Comparison of ENCODE assay signal across 28 cellular contexts in the genomic region with DNA sequence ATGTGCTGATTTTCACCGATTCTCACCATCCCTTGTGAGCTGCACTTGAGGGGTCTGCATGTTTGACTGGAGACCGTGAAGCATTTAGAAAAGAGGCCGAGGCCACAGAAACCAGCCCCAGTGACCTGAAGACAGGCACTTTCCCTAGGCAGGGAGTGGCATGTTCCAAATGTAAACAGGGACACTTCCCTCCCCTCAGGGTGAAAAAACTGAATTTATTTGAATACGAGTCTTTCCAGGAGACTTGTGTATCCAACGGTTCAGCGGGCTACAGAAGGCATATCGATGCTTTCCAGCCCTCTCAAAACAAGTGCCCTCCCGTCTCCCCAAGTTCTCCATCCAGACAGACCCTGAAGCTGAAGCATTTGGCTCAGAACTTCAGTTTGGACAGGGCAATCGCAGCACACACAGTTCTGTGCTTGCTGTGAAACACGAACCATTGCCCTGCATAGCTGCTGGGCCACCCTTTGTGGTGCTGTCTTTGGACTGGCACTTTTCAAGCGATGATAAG.
DNase-seq lines count a peak whose midpoint lies in the region; ATAC-seq, FAIRE-seq and TF ChIP-seq lines count a peak whose summit lies in the region.
"Had no signal": no experiment of that assay in that cellular context is flagged by ENCODE, and none has a peak within 500 bp of the region (broad histone marks: within the 10 kb centered on the region; RNA-seq: fewer than 3 reads in every experiment).

No MANE protein-coding gene starts in this region.

- H3K23ac ChIP-seq in H1 (ENCODE audit: insufficient read length) = no peak overlapping the region

- POLR2A ChIA-PET in H1 (lab: Charles Lee; ENCODE audit: partially characterized antibody) = interaction anchor here (1.3 kb wide), 1 partner anchor 11 kb away, joined by 3 read pairs; no protein-coding TSS in a partner anchor

- H3K27ac Mint-ChIP-seq in GM23338 = peak overlapping the region; percentile 82
- H3K27ac Mint-ChIP-seq: CD4-positive, alpha-beta T cell; HFFc6 had no signal

- no peaks in the 10 kb centered on the region for H3F3A ChIP-seq in GM23338 (replicated peaks; ENCODE audit: low read depth)

- H3K4me1 Mint-ChIP-seq in GM23338 = peaks cover 82% of the 10 kb centered on the region

- H3K27me3 ChIP-seq in GM23338 (ENCODE audit: insufficient read depth) (no peaks in the 10 kb centered on the region), H1 (replicated peaks in 1 of 4; ENCODE audit: control insufficient read depth in 3 of 4, extremely low read depth in 1 of 4, insufficient read depth in 3 of 4, low read length in 3 of 4) (no peaks in the 10 kb centered on the region), spleen (replicated peaks in 1 of 7) (no peaks in the 10 kb centered on the region)
- H3K27me3 ChIP-seq: BLaER1 treated with 17β-estradiol and CSF1 and Interleukin-3, amounts not matched to agents 10 nM and 100 nM had no signal

- no peaks in the 10 kb centered on the region for H4K20me1 ChIP-seq in GM23338 (replicated peaks; ENCODE audit: insufficient read depth)
- no peaks in the 10 kb centered on the region for H4K20me1 ChIP-seq in H1 (replicated peaks in 1 of 2; ENCODE audit: control insufficient read depth in 1 of 2, insufficient read depth in 2 of 2, low read length in 2 of 2)
- H4K20me1 ChIP-seq: BLaER1 treated with 17β-estradiol and CSF1 and Interleukin-3, amounts not matched to agents 10 nM and 100 nM had no signal

- no peak for FAIRE-seq in H1 (lab: Jason Lieb, UNC)
- FAIRE-seq: A549, D721Med, GM12878, RCC 7860 had no signal

- 87% methylated on average over 11 of the region's 11 CpGs; no CpG with 5 or more reads in 1 of the 2 experiments for WGBS in H1 (ENCODE audit: extremely low coverage in 1 of 2, insufficient coverage in 1 of 2, insufficient read length in 1 of 2, insufficient replicate concordance in 2 of 2, low coverage in 1 of 2, low lambda C conversion rate in 2 of 2, missing lambda C conversion rate in 1 of 2), 2 experiments
- WGBS in spleen, 5 donors = 90 to 96% (median 93%) methylated on average over 11 of the region's 11 CpGs

- no peaks in the 10 kb centered on the region for H3K9me2 ChIP-seq in GM23338 (ENCODE audit: insufficient read depth)

- H3K4me3 ChIP-seq in GM23338 = no peak overlapping the region
- no peak overlapping the region for H3K4me3 ChIP-seq in H1 (ENCODE audit: extremely low read depth in 1 of 4, insufficient read depth in 2 of 4, low read depth in 3 of 4, low read length in 4 of 4)
- no peak overlapping the region for H3K4me3 ChIP-seq in spleen
- H3K4me3 ChIP-seq: A549; BLaER1 treated with 17β-estradiol and CSF1 and Interleukin-3, amounts not matched to agents 10 nM and 100 nM; GM12878 had no signal

- H3K18ac ChIP-seq in H1 (ENCODE audit: extremely low read depth, low read length) = no peak overlapping the region; the same call in 1 of the 2 replicates

- H2AFZ ChIP-seq in GM23338 = no peak overlapping the region
- no peak overlapping the region for H2AFZ ChIP-seq in H1 (ENCODE audit: low read length)

- H2BK120ac ChIP-seq in H1 (replicated peaks; ENCODE audit: low read depth, low read length) = no peak overlapping the region

- H3K23me2 ChIP-seq in H1 (ENCODE audit: low read depth, low read length) = no peaks in the 10 kb centered on the region

- H2BK12ac ChIP-seq in H1 (ENCODE audit: low read depth, low read length) = peak overlapping the region; percentile 13

- CTCF ChIA-PET in H1 (lab: Charles Lee; ENCODE audit: partially characterized antibody) = interaction anchor here (0.6 to 1.1 kb wide), 2 partner anchors 28 to 210 kb away, joined by 3 read pairs; no protein-coding TSS in a partner anchor

- no peak for ATAC-seq in GM23338
- no peak for ATAC-seq in HG03095 (IDR thresholded peaks at IDR 0.05; ENCODE audit: unreplicated experiment)
- ATAC-seq: A549, GM12878 had no signal

- H3K9me3 ChIP-seq in H1 (ENCODE audit: insufficient read depth in 2 of 2, low read depth in 1 of 2, low read length in 1 of 2) (no peaks in the 10 kb centered on the region), spleen (no peaks in the 10 kb centered on the region)
- H3K9me3 ChIP-seq: A549; BLaER1 treated with 17β-estradiol and CSF1 and Interleukin-3, amounts not matched to agents 10 nM and 100 nM had no signal

- H3K4ac ChIP-seq in H1 (replicated peaks; ENCODE audit: insufficient read length, low read depth, low read length) = no peak overlapping the region

- no peak overlapping the region; the same call in 1 of the 2 replicates for H2BK20ac ChIP-seq in H1 (ENCODE audit: low read length)

- no peak for TF ChIP-seq RAD21 in H1 (IDR thresholded peaks at IDR 0.05 in 1 of 2, conservative IDR thresholded peaks at IDR 0.05 in 1 of 2; ENCODE audit: low read depth in 2 of 2, low read length in 2 of 2)

- H3K36me3 ChIP-seq in GM23338 (ENCODE audit: insufficient read depth) (no peaks in the 10 kb centered on the region), H1 (ENCODE audit: control insufficient read depth in 2 of 4, insufficient read depth in 4 of 4, low read length in 3 of 4) (no peaks in the 10 kb centered on the region), spleen (peaks cover 0 to 19% (median 0%) of the 10 kb centered on the region in 6 donors)
- H3K36me3 ChIP-seq: BLaER1 treated with 17β-estradiol and CSF1 and Interleukin-3, amounts not matched to agents 10 nM and 100 nM had no signal

- no peak overlapping the region for H3K56ac ChIP-seq in H1 (replicated peaks; ENCODE audit: insufficient read length, low read depth, low read length)

- DNase-seq in GM23338 (ENCODE audit: low spot score) (no peak), NCI-H526 treated with DMSO at 0.1 percent for 48 hours (lab: John Stamatoyannopoulos, UW) (peak; percentile 62), H1 (ENCODE audit: low read depth in 1 of 2, low spot score in 2 of 2) (no peak), spleen (no peak), NOMO-1 (lab: John Stamatoyannopoulos, UW; ENCODE audit: unreplicated experiment in 2 of 2) (no peak)
- DNase-seq in stimulated activated CD4-positive, alpha-beta T cell treated with anti-CD3 and anti-CD28 coated beads, Interleukin-2, amount 100 ng/mL, for 24 hours = no peak
- DNase-seq: AML-193; CD4-positive, alpha-beta T cell; GDM1; H7; HFFc6; NCI-H1048; NCI-H1417; NCI-H1694; NCI-H2029 treated with DMSO at 0.1 percent for 48 hours; NCI-H2171; NCI-H226; NCI-H510A; OCI-M1; SIG-M5 had no signal

- H3K79me1 ChIP-seq in H1 (ENCODE audit: low read depth, low read length) = no peaks in the 10 kb centered on the region

- H2AK5ac ChIP-seq in H1 (ENCODE audit: low read depth, low read length) = no peak overlapping the region

- H3K27ac ChIP-seq in 22Rv1 = peak overlapping the region; percentile 51
- no peak overlapping the region for H3K27ac ChIP-seq in GM23338 (ENCODE audit: low read depth)
- no peak overlapping the region for H3K27ac ChIP-seq in H1 (ENCODE audit: low read depth, low read length)
- H3K27ac ChIP-seq in spleen = no peak overlapping the region
- H3K27ac ChIP-seq: A549; BLaER1 treated with 17β-estradiol and CSF1 and Interleukin-3, amounts not matched to agents 10 nM and 100 nM; SK-N-MC had no signal

- H3K4me3 Mint-ChIP-seq in GM23338 = no peak overlapping the region
- H3K4me3 Mint-ChIP-seq: CD4-positive, alpha-beta T cell; HFFc6 had no signal

- no peak overlapping the region for H2BK15ac ChIP-seq in H1 (ENCODE audit: low read length)

- H3K14ac ChIP-seq in H1 (ENCODE audit: insufficient read length) = no peak overlapping the region

- TF ChIP-seq POLR2A in H1 (IDR thresholded peaks at IDR 0.05; ENCODE audit: control extremely low read depth in 1 of 2, low read depth in 2 of 2, low read length in 2 of 2) (no peak), spleen (IDR thresholded peaks at IDR 0.05) (no peak)

- intact Hi-C loops in spleen (cut with DNase I; ENCODE audit: low total_unique reads) = no loop called here

- no peak overlapping the region for H4K8ac ChIP-seq in H1 (ENCODE audit: extremely low read depth, insufficient read depth, low read length)

- H3K79me2 ChIP-seq in GM23338 (replicated peaks; ENCODE audit: insufficient read depth) = no peaks in the 10 kb centered on the region
- no peaks in the 10 kb centered on the region for H3K79me2 ChIP-seq in H1 (ENCODE audit: control insufficient read depth in 1 of 2, insufficient read depth in 2 of 2, low read length in 2 of 2)

- no peak for TF ChIP-seq CTCF in 22Rv1 (IDR thresholded peaks at IDR 0.05)
- TF ChIP-seq CTCF in GM23338 (conservative IDR thresholded peaks at IDR 0.05; ENCODE audit: low read depth in 2 of 2) = no peak
- no peak for TF ChIP-seq CTCF in H1 (IDR thresholded peaks at IDR 0.05; ENCODE audit: control extremely low read depth in 1 of 3, insufficient read depth in 1 of 3, low read depth in 1 of 3, low read length in 3 of 3)
- no peak for TF ChIP-seq CTCF in spleen (IDR thresholded peaks at IDR 0.05 in 8 of 11, conservative IDR thresholded peaks at IDR 0.05 in 3 of 11)

- H3K9me3 Mint-ChIP-seq in GM23338 = no peaks in the 10 kb centered on the region
- H3K9me3 Mint-ChIP-seq: CD4-positive, alpha-beta T cell; HFFc6 had no signal

- no peak overlapping the region for H2BK5ac ChIP-seq in H1 (ENCODE audit: low read depth, low read length)

- peak overlapping the region in 1 of 4 experiments; percentile 7; a peak in 1 of 7 replicates for H3K9ac ChIP-seq in H1 (replicated peaks in 1 of 4; ENCODE audit: extremely low read depth in 1 of 4, low read depth in 3 of 4, low read length in 3 of 4)
- H3K9ac ChIP-seq: BLaER1 treated with 17β-estradiol and CSF1 and Interleukin-3, amounts not matched to agents 10 nM and 100 nM had no signal

- peaks cover 2% of the 10 kb centered on the region for H3K27me3 Mint-ChIP-seq in GM23338 (ENCODE audit: insufficient read depth, low read depth, poor library complexity)
- H3K27me3 Mint-ChIP-seq: CD4-positive, alpha-beta T cell had no signal

- H3K4me2 ChIP-seq in GM23338 = peak overlapping the region; percentile 53
- no peak overlapping the region for H3K4me2 ChIP-seq in H1 (ENCODE audit: insufficient read depth in 1 of 2, low read depth in 2 of 2, low read length in 2 of 2)
- H3K4me2 ChIP-seq: A549; BLaER1 treated with 17β-estradiol and CSF1 and Interleukin-3, amounts not matched to agents 10 nM and 100 nM had no signal

- no peak overlapping the region for H4K5ac ChIP-seq in H1 (ENCODE audit: insufficient read length, low read depth, low read length)

- no peaks in the 10 kb centered on the region for H3K36me3 Mint-ChIP-seq in GM23338 (ENCODE audit: low read depth)

- H3K4me1 ChIP-seq in GM23338 (ENCODE audit: insufficient read depth) (peaks cover 81% of the 10 kb centered on the region), H1 (replicated peaks in 1 of 4; ENCODE audit: control insufficient read depth in 3 of 4, insufficient read depth in 4 of 4, low read length in 3 of 4) (peaks cover 2 to 18% (median 15%) of the 10 kb centered on the region in 4 experiments; a peak in 6 of 7 replicates), spleen (no peaks in the 10 kb centered on the region)
- H3K4me1 ChIP-seq: A549 had no signal

- TF ChIP-seq EP300 in H1 (IDR thresholded peaks at IDR 0.05; ENCODE audit: borderline replicate concordance in 1 of 2, low read depth in 2 of 2, low read length in 2 of 2) = no peak

- H4K91ac ChIP-seq in H1 (replicated peaks; ENCODE audit: insufficient read length, low read length) = no peak overlapping the region

TF ChIP-seq in H1, 55 proteins besides CTCF, POLR2A, EP300 and RAD21 (continues in another document):
- no peak for TF ChIP-seq TAF7 (optimal IDR thresholded peaks at IDR 0.05; ENCODE audit: borderline replicate concordance, low read depth, low read length)
- no peak for TF ChIP-seq ASH2L (IDR thresholded peaks at IDR 0.05; ENCODE audit: low read length)
- no peak for TF ChIP-seq SP2 (IDR thresholded peaks at IDR 0.05; ENCODE audit: low read length)
